Comparison of ENCODE assay signal across 21 cellular contexts in genomic region chr7:92295391-92295790, GRCh38. TPM values are rescaled to one million over a fixed set of nuclear protein-coding genes. Genes with fewer than 3 reads are reported as not detected.
DNase-seq lines count a peak whose midpoint lies in the region; ATAC-seq, FAIRE-seq and TF ChIP-seq lines count a peak whose summit lies in the region.
"Had no signal": no experiment of that assay in that cellular context is flagged by ENCODE, and none has a peak within 500 bp of the region (broad histone marks: within the 10 kb centered on the region; RNA-seq: fewer than 3 reads in every experiment).

No MANE protein-coding gene starts in this region.

- no peak for TF ChIP-seq POLR2A in heart left ventricle (IDR thresholded peaks at IDR 0.05)
- TF ChIP-seq POLR2A in testis (IDR thresholded peaks at IDR 0.05), result no peak

- DNase-seq in heart left ventricle (peak in 1 of 5 donors; percentile 30), right atrium auricular region (ENCODE audit: low spot score) (no peak), choroid plexus epithelial cell (ENCODE audit: low read depth) (peak; percentile 33), kidney (no peak), testis (peak; percentile 40), hepatocyte (ENCODE audit: low spot score) (no peak), 8988T (no peak)
- DNase-seq: BE2C; CD4-positive, alpha-beta memory T cell; DMS79 treated with DMSO at 0.1 percent for 48 hours; GF-D8; NCI-H1417 treated with DMSO at 0.1 percent for 48 hours; NCI-H1930; NCI-H774; PC-3 had no signal

- H4K20me1 ChIP-seq in hepatocyte (ENCODE audit: insufficient read depth, poor library complexity, severe bottlenecking), result no peaks in the 10 kb centered on the region

- peak; percentile 82 for FAIRE-seq in kidney (lab: Jason Lieb, UNC)
- FAIRE-seq: GM18507, K562 had no signal

- H3K36me3 ChIP-seq in heart left ventricle (peaks cover 0 to 27% (median 4%) of the 10 kb centered on the region in 9 donors), right atrium auricular region (no peaks in the 10 kb centered on the region), kidney (ENCODE audit: control insufficient read depth in 1 of 2, insufficient read depth in 2 of 2, low read length in 2 of 2) (no peaks in the 10 kb centered on the region), testis (ENCODE audit: low read depth, missing control alignments) (no peaks in the 10 kb centered on the region), hepatocyte (replicated peaks; ENCODE audit: insufficient read depth, low read depth) (no peaks in the 10 kb centered on the region)
- H3K36me3 ChIP-seq: BE2C had no signal

- TF ChIP-seq CTCF in heart left ventricle (IDR thresholded peaks at IDR 0.05) (no peak), right atrium auricular region (IDR thresholded peaks at IDR 0.05) (no peak), choroid plexus epithelial cell (conservative IDR thresholded peaks at IDR 0.05; ENCODE audit: low read depth, low read length) (no peak), kidney (IDR thresholded peaks at IDR 0.05; ENCODE audit: borderline replicate concordance, extremely low read depth, insufficient read depth) (no peak), testis (IDR thresholded peaks at IDR 0.05) (no peak), hepatocyte (IDR thresholded peaks at IDR 0.05; ENCODE audit: poor library complexity) (no peak)

- H2AFZ ChIP-seq in hepatocyte, result no peak overlapping the region

- H3K9ac ChIP-seq in kidney (ENCODE audit: low read length in 2 of 2), result no peak overlapping the region

- H3K9me3 ChIP-seq in heart left ventricle (no peaks in the 10 kb centered on the region), right atrium auricular region (no peaks in the 10 kb centered on the region), kidney (ENCODE audit: control insufficient read depth in 1 of 2, low read length in 2 of 2) (no peaks in the 10 kb centered on the region), testis (no peaks in the 10 kb centered on the region), hepatocyte (ENCODE audit: low read depth) (no peaks in the 10 kb centered on the region)
- H3K9me3 ChIP-seq: BE2C had no signal

- ATAC-seq in heart left ventricle (no peak), HG03457 (IDR thresholded peaks at IDR 0.05; ENCODE audit: unreplicated experiment) (no peak)
- ATAC-seq: HCT116, PC-3 had no signal

- intact Hi-C loops in heart left ventricle (cut with DNase I) (loop anchor here in 2 of 10 donors (10.0 kb wide), 1 partner anchor 51 kb away; the partner anchor contains the start of genes ANKIB1 (in 2 of the 2) and KRIT1 (in 2 of the 2)), kidney (cut with DNase I) (no loop called here), testis (cut with DNase I; ENCODE audit: low total_unique reads) (no loop called here)

- 6 to 17% (median 12%) methylated on average over 1 of the region's 1 CpG for WGBS in heart left ventricle, 4 donors
- 59 to 70% methylated on average over 1 of the region's 1 CpG for WGBS in testis, 2 donors
- WGBS in hepatocyte (ENCODE audit: low lambda C conversion rate, missing lambda C conversion rate), result 91% methylated on average over 1 of the region's 1 CpG

- H3K4me3 ChIP-seq in heart left ventricle, result peak overlapping the region in 2 of 12 donors; percentile 26 to 45
- H3K4me3 ChIP-seq in right atrium auricular region, result no peak overlapping the region
- H3K4me3 ChIP-seq in choroid plexus epithelial cell (ENCODE audit: low read depth, low read length), result no peak overlapping the region
- H3K4me3 ChIP-seq in kidney (ENCODE audit: low read length in 2 of 2), result peak overlapping the region; percentile 35 to 50
- H3K4me3 ChIP-seq in testis, result no peak overlapping the region
- H3K4me3 ChIP-seq in hepatocyte, result no peak overlapping the region
- H3K4me3 ChIP-seq: K562 had no signal

- H3K4me2 ChIP-seq in hepatocyte, result no peak overlapping the region

- H3K9me2 ChIP-seq in hepatocyte (replicated peaks; ENCODE audit: insufficient read depth), result no peaks in the 10 kb centered on the region

- peaks cover 0 to 32% (median 18%) of the 10 kb centered on the region in 12 donors for H3K4me1 ChIP-seq in heart left ventricle
- peaks cover 0 to 29% of the 10 kb centered on the region in 2 donors for H3K4me1 ChIP-seq in right atrium auricular region
- peaks cover 0 to 4% of the 10 kb centered on the region in 2 donors for H3K4me1 ChIP-seq in kidney (ENCODE audit: control insufficient read depth in 1 of 2, insufficient read depth in 1 of 2, low read depth in 1 of 2, low read length in 2 of 2)
- peaks cover 12% of the 10 kb centered on the region for H3K4me1 ChIP-seq in testis
- peaks cover 5% of the 10 kb centered on the region for H3K4me1 ChIP-seq in hepatocyte (ENCODE audit: insufficient read depth)

- H3K27me3 ChIP-seq in heart left ventricle (no peaks in the 10 kb centered on the region), right atrium auricular region (no peaks in the 10 kb centered on the region), testis (no peaks in the 10 kb centered on the region), hepatocyte (no peaks in the 10 kb centered on the region)
- H3K27me3 ChIP-seq: BE2C had no signal

- H3K27ac ChIP-seq in heart left ventricle (peak overlapping the region in 7 of 12 donors; percentile 2 to 52 (median 21)), right atrium auricular region (peak overlapping the region in 1 of 2 donors; percentile 20), kidney (ENCODE audit: low read depth in 2 of 2, low read length in 2 of 2) (peak overlapping the region in 1 of 2 donors; percentile 42), testis (peak overlapping the region in 1 of 2 donors; percentile 0), hepatocyte (no peak overlapping the region)
- H3K27ac ChIP-seq: 22Rv1, RWPE1 had no signal

- peaks cover 23% of the 10 kb centered on the region for H3K79me2 ChIP-seq in hepatocyte

RNA-seq across cellular contexts. Expression of gene ANKIB1, which starts 49.6 kb away (rescaled TPM):
- 10 to 100 TPM; 21.2 to 67.9 (median 46.6) TPM for total RNA-seq in heart left ventricle
- 10 to 100 TPM in 1 of 2 donors, 1 to 10 TPM in 1; 9.0 to 10.9 TPM for polyA plus RNA-seq in heart left ventricle
- total RNA-seq in right atrium auricular region, result 10 to 100 TPM; 25.0 to 32.7 TPM
- total RNA-seq in kidney, result 59.0 TPM
- 10.7 TPM for polyA plus RNA-seq in kidney (ENCODE audit: insufficient read depth, low read depth, low replicate concordance)
- total RNA-seq in testis, result 10 to 100 TPM; 84.4 to 97.8 TPM
- 66.8 TPM for polyA plus RNA-seq in testis (ENCODE audit: insufficient read depth, low read depth, low replicate concordance)
- 35.3 and 36.8 TPM in 2 replicates for total RNA-seq in hepatocyte
- 8.8 and 12.5 TPM in 2 replicates for polyA plus RNA-seq in hepatocyte

RNA-seq across cellular contexts. Expression of gene KRIT1, which starts 49.7 kb away (rescaled TPM):
- total RNA-seq in heart left ventricle (10 to 100 TPM; 22.1 to 45.0 (median 31.0) TPM), right atrium auricular region (10 to 100 TPM; 35.2 to 56.4 TPM), kidney (48.7 TPM), testis (100 to 1,000 TPM; 116 to 140 TPM), hepatocyte (43.5 and 50.6 TPM in 2 replicates)
- polyA plus RNA-seq in heart left ventricle (10 to 100 TPM; 13.0 to 21.2 TPM), kidney (ENCODE audit: insufficient read depth, low read depth, low replicate concordance) (15.2 TPM), testis (ENCODE audit: insufficient read depth, low read depth, low replicate concordance) (45.0 TPM), hepatocyte (17.4 and 25.3 TPM in 2 replicates)

Comparison
In these comparisons a context has a peak if more than half of its experiments do, and no peak if none do; other contexts are left out.
1. DNase-seq: peak in choroid plexus epithelial cell (single experiment) and testis (single experiment); none in right atrium auricular region (single experiment), kidney (single experiment), hepatocyte (single experiment) and 8988T (single experiment).
2. H3K4me3 ChIP-seq: peak in kidney (2 of 2); none in right atrium auricular region (0 of 2), choroid plexus epithelial cell (single experiment), testis (0 of 2) and hepatocyte (single experiment).